In the genomic region with DNA sequence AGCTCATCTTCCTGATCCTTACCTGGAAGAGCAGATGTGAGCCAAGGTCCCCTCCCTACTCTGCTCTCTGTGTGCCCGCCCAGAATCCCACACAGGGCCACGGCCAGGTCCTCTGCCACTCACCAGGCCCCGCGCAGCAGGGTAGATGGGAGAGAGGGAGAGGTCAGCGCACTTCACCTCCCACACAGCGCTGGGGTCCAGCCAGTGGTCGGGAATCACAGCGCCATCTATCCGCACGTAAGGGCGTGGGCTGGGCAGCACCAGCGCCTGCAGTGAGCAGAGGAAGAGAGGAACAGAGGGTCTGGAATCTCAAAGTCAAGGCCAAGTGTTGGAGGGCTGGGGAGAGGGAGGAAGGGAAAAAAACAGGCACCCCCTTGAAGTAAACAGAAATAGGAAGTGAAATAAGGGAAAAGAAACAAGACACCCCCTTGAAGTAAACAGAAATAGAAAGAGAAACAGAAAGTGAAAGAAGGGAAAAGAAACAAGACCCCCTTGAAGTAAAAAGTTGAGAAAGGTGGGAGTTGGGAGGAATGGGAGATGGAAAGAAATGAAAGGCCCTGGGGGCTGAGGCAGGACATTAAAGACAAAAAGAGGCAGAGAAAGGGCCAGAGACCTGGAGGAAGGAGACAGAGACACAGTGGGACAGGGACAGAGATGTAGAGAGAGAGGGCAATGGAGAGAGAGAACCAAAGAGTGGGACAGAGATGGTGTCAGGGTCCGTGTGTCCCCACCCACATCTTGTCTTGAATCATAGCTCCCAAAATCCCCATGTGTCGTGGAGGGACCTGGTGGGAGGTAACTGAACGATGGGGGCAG, we compare ENCODE assay signal across 10 cellular contexts. TPM values are rescaled to one million over a fixed set of nuclear protein-coding genes. Genes with fewer than 3 reads are reported as not detected.
DNase-seq lines count a peak whose midpoint lies in the region; ATAC-seq, FAIRE-seq and TF ChIP-seq lines count a peak whose summit lies in the region.
"Had no signal": no experiment of that assay in that cellular context is flagged by ENCODE, and none has a peak within 500 bp of the region (broad histone marks: within the 10 kb centered on the region; RNA-seq: fewer than 3 reads in every experiment).

No MANE protein-coding gene starts in this region.

- H2BK120ac ChIP-seq in H1 (replicated peaks; ENCODE audit: low read depth, low read length), result no peak overlapping the region

- no peak overlapping the region for H3K18ac ChIP-seq in H1 (ENCODE audit: extremely low read depth, low read length)

- H3K23ac ChIP-seq in H1 (ENCODE audit: insufficient read length), result no peak overlapping the region

- POLR2A ChIA-PET in OCI-LY7 (lab: Charles Lee), result no interaction called here
- POLR2A ChIA-PET in H1 (lab: Charles Lee; ENCODE audit: partially characterized antibody), result interaction anchor here (0.6 kb wide), 1 partner anchor 8 kb away, joined by 3 read pairs; no protein-coding TSS in a partner anchor

- BruUV-seq in OCI-LY7 (replicated peaks; lab: Mats Ljungman, UMichigan) (no TSS peak), mammary epithelial cell (replicated peaks; lab: Mats Ljungman, UMichigan) (no TSS peak)

- dilution Hi-C loops in mammary epithelial cell (cut with HindIII; ENCODE audit: low sequenced_read_pairs), result no loop called here

- H3K4me3 ChIP-seq in OCI-LY7 (ENCODE audit: low read depth, low read length, poor library complexity, severe bottlenecking), result no peak overlapping the region
- no peak overlapping the region for H3K4me3 ChIP-seq in H1 (ENCODE audit: extremely low read depth in 1 of 4, insufficient read depth in 2 of 4, low read depth in 3 of 4, low read length in 4 of 4)
- no peak overlapping the region for H3K4me3 ChIP-seq in upper lobe of left lung
- H3K4me3 ChIP-seq in mammary epithelial cell (replicated peaks in 1 of 3; ENCODE audit: insufficient read depth in 1 of 3, low read depth in 2 of 3, low read length in 3 of 3), result no peak overlapping the region

- no peak overlapping the region for H4K91ac ChIP-seq in H1 (replicated peaks; ENCODE audit: insufficient read length, low read length)

- no peak overlapping the region for H3K9ac ChIP-seq in H1 (replicated peaks in 1 of 4; ENCODE audit: extremely low read depth in 1 of 4, low read depth in 3 of 4, low read length in 3 of 4)
- no peak overlapping the region for H3K9ac ChIP-seq in mammary epithelial cell (ENCODE audit: insufficient read depth, low read length)

- no peak overlapping the region for H2AFZ ChIP-seq in OCI-LY7 (ENCODE audit: low read length)
- no peak overlapping the region for H2AFZ ChIP-seq in H1 (ENCODE audit: low read length)
- H2AFZ ChIP-seq in mammary epithelial cell (ENCODE audit: low read depth, low read length), result no peak overlapping the region

- H2BK12ac ChIP-seq in H1 (ENCODE audit: low read depth, low read length), result no peak overlapping the region

- in situ Hi-C loops in mammary epithelial cell (cut with MboI; ENCODE audit: low sequenced_read_pairs in 2 of 2), result no loop called here

- 88% methylated on average over 15 of the region's 15 CpGs; no CpG with 5 or more reads in 1 of the 2 experiments for WGBS in H1 (ENCODE audit: extremely low coverage in 1 of 2, insufficient coverage in 1 of 2, insufficient read length in 1 of 2, insufficient replicate concordance in 2 of 2, low coverage in 1 of 2, low lambda C conversion rate in 2 of 2, missing lambda C conversion rate in 1 of 2), 2 experiments
- WGBS in upper lobe of left lung, 2 donors, result 77 to 80% methylated on average over 15 of the region's 15 CpGs
- WGBS in mammary epithelial cell (ENCODE audit: low coverage, missing lambda C conversion rate), result 96% methylated on average over 9 of the region's 15 CpGs

- H3K4me1 ChIP-seq in OCI-LY7 (ENCODE audit: insufficient read depth, low read length, poor library complexity, severe bottlenecking), result no peaks in the 10 kb centered on the region
- no peaks in the 10 kb centered on the region for H3K4me1 ChIP-seq in H1 (replicated peaks in 1 of 4; ENCODE audit: control insufficient read depth in 3 of 4, insufficient read depth in 4 of 4, low read length in 3 of 4)
- peaks cover 2 to 13% (median 4%) of the 10 kb centered on the region in 4 donors for H3K4me1 ChIP-seq in upper lobe of left lung
- H3K4me1 ChIP-seq in mammary epithelial cell (ENCODE audit: insufficient read depth, low read length), result peaks cover 11% of the 10 kb centered on the region

- H3K4ac ChIP-seq in H1 (replicated peaks; ENCODE audit: insufficient read length, low read depth, low read length), result no peak overlapping the region

- H3K4me3 Mint-ChIP-seq in activated naive CD4-positive, alpha-beta T cell treated with anti-CD3 and anti-CD28 coated beads for 36 hours, result no peak overlapping the region

- peaks cover 76% of the 10 kb centered on the region for H3K36me3 ChIP-seq in OCI-LY7 (ENCODE audit: insufficient read depth, low read length)
- H3K36me3 ChIP-seq in H1 (ENCODE audit: control insufficient read depth in 2 of 4, insufficient read depth in 4 of 4, low read length in 3 of 4), result peaks cover 9 to 37% (median 16%) of the 10 kb centered on the region in 4 experiments; a peak in 7 of 8 replicates
- peaks cover 0 to 7% (median 0%) of the 10 kb centered on the region in 4 donors for H3K36me3 ChIP-seq in upper lobe of left lung
- no peaks in the 10 kb centered on the region for H3K36me3 ChIP-seq in mammary epithelial cell (ENCODE audit: insufficient read depth, low read length)

- peaks cover 45% of the 10 kb centered on the region for H3K36me3 Mint-ChIP-seq in activated naive CD4-positive, alpha-beta T cell treated with anti-CD3 and anti-CD28 coated beads for 36 hours (ENCODE audit: low read depth)

- TF ChIP-seq POLR2A in H1 (IDR thresholded peaks at IDR 0.05; ENCODE audit: control extremely low read depth in 1 of 2, low read depth in 2 of 2, low read length in 2 of 2) (no peak), upper lobe of left lung (IDR thresholded peaks at IDR 0.05) (no peak)

- H3K79me1 ChIP-seq in H1 (ENCODE audit: low read depth, low read length), result no peaks in the 10 kb centered on the region

- DNase-seq in activated naive CD4-positive, alpha-beta T cell treated with anti-CD3 and anti-CD28 coated beads for 36 hours, result no peak
- DNase-seq in activated naive CD4-positive, alpha-beta T cell treated with anti-CD3 and anti-CD28 coated beads, Interleukin-2, amount 50 U/mL, for 16 hours, result no peak
- DNase-seq in OCI-LY7 (ENCODE audit: low spot score), result no peak
- no peak for DNase-seq in H1 (ENCODE audit: low read depth in 1 of 2, low spot score in 2 of 2)
- no peak for DNase-seq in upper lobe of left lung
- no peak for DNase-seq in mammary epithelial cell
- no peak for DNase-seq in NCI-H748 treated with DMSO at 0.1 percent for 48 hours (lab: John Stamatoyannopoulos, UW)
- DNase-seq: amygdala, MV-4-11 had no signal

- no peaks in the 10 kb centered on the region for H3K27me3 Mint-ChIP-seq in activated naive CD4-positive, alpha-beta T cell treated with anti-CD3 and anti-CD28 coated beads for 36 hours (ENCODE audit: low read depth)

- H3K79me2 ChIP-seq in OCI-LY7 (ENCODE audit: insufficient read depth, low read depth, low read length), result no peaks in the 10 kb centered on the region
- no peaks in the 10 kb centered on the region for H3K79me2 ChIP-seq in H1 (ENCODE audit: control insufficient read depth in 1 of 2, insufficient read depth in 2 of 2, low read length in 2 of 2)
- H3K79me2 ChIP-seq in mammary epithelial cell (ENCODE audit: insufficient read depth, low read length), result no peaks in the 10 kb centered on the region

- no peak overlapping the region for H3K27ac ChIP-seq in OCI-LY7 (ENCODE audit: low read depth, low read length, poor library complexity, severe bottlenecking)
- no peak overlapping the region for H3K27ac ChIP-seq in H1 (ENCODE audit: low read depth, low read length)
- peak overlapping the region; percentile 3 to 76 (median 39) for H3K27ac ChIP-seq in upper lobe of left lung
- no peak overlapping the region for H3K27ac ChIP-seq in mammary epithelial cell (ENCODE audit: insufficient read depth, low read depth, low read length)

- H3K4me2 ChIP-seq in OCI-LY7 (ENCODE audit: low read length) (no peak overlapping the region), H1 (ENCODE audit: insufficient read depth in 1 of 2, low read depth in 2 of 2, low read length in 2 of 2) (no peak overlapping the region), mammary epithelial cell (ENCODE audit: insufficient read depth, low read depth, low read length) (no peak overlapping the region)

- H3K9me3 ChIP-seq in OCI-LY7 (ENCODE audit: low read length) (no peaks in the 10 kb centered on the region), H1 (ENCODE audit: insufficient read depth in 2 of 2, low read depth in 1 of 2, low read length in 1 of 2) (no peaks in the 10 kb centered on the region), upper lobe of left lung (no peaks in the 10 kb centered on the region), mammary epithelial cell (replicated peaks; ENCODE audit: insufficient read depth, low read length) (no peaks in the 10 kb centered on the region)

- TF ChIP-seq CTCF in OCI-LY7 (conservative IDR thresholded peaks at IDR 0.05; ENCODE audit: low read length) (0 out of 2 replicates have a peak, but pooled peaks have one; percentile 29), H1 (IDR thresholded peaks at IDR 0.05; ENCODE audit: control extremely low read depth in 1 of 3, insufficient read depth in 1 of 3, low read depth in 1 of 3, low read length in 3 of 3) (peak; percentile 51 to 59 (median 55)), upper lobe of left lung (IDR thresholded peaks at IDR 0.05) (no peak), mammary epithelial cell (conservative IDR thresholded peaks at IDR 0.05 in 1 of 2, IDR thresholded peaks at IDR 0.05 in 1 of 2; ENCODE audit: extremely low read depth in 1 of 2, insufficient read depth in 1 of 2, low read depth in 1 of 2, low read length in 2 of 2) (no peak)

- peak; percentile 10 to 44; a peak in 3 of 4 replicates for TF ChIP-seq RAD21 in H1 (IDR thresholded peaks at IDR 0.05 in 1 of 2, conservative IDR thresholded peaks at IDR 0.05 in 1 of 2; ENCODE audit: low read depth in 2 of 2, low read length in 2 of 2)

- H2BK5ac ChIP-seq in H1 (ENCODE audit: low read depth, low read length), result no peak overlapping the region

- H3K9me3 Mint-ChIP-seq in activated naive CD4-positive, alpha-beta T cell treated with anti-CD3 and anti-CD28 coated beads for 36 hours, result no peaks in the 10 kb centered on the region

- no peaks in the 10 kb centered on the region for H3K23me2 ChIP-seq in H1 (ENCODE audit: low read depth, low read length)

- no peak overlapping the region for H2BK15ac ChIP-seq in H1 (ENCODE audit: low read length)

- H3K27me3 ChIP-seq in H1 (replicated peaks in 1 of 4; ENCODE audit: control insufficient read depth in 3 of 4, extremely low read depth in 1 of 4, insufficient read depth in 3 of 4, low read length in 3 of 4) (no peaks in the 10 kb centered on the region), upper lobe of left lung (no peaks in the 10 kb centered on the region), mammary epithelial cell (ENCODE audit: insufficient read depth, low read length) (no peaks in the 10 kb centered on the region)

- no peaks in the 10 kb centered on the region for H4K20me1 ChIP-seq in OCI-LY7 (ENCODE audit: insufficient read depth, low read length)
- no peaks in the 10 kb centered on the region for H4K20me1 ChIP-seq in H1 (replicated peaks in 1 of 2; ENCODE audit: control insufficient read depth in 1 of 2, insufficient read depth in 2 of 2, low read length in 2 of 2)
- H4K20me1 ChIP-seq in mammary epithelial cell (ENCODE audit: insufficient read depth, low read length), result no peaks in the 10 kb centered on the region

- no peak for TF ChIP-seq EP300 in H1 (IDR thresholded peaks at IDR 0.05; ENCODE audit: borderline replicate concordance in 1 of 2, low read depth in 2 of 2, low read length in 2 of 2)
- TF ChIP-seq EP300 in upper lobe of left lung (IDR thresholded peaks at IDR 0.05), result no peak

- no peak overlapping the region for H4K5ac ChIP-seq in H1 (ENCODE audit: insufficient read length, low read depth, low read length)

- FAIRE-seq in H1 (lab: Jason Lieb, UNC), result no peak

- H4K8ac ChIP-seq in H1 (ENCODE audit: extremely low read depth, insufficient read depth, low read length), result no peak overlapping the region

- H3K14ac ChIP-seq in H1 (ENCODE audit: insufficient read length), result no peak overlapping the region

- H3K27ac Mint-ChIP-seq in activated naive CD4-positive, alpha-beta T cell treated with anti-CD3 and anti-CD28 coated beads for 36 hours, result peak overlapping the region; percentile 54

- peaks cover 16% of the 10 kb centered on the region for H3K4me1 Mint-ChIP-seq in activated naive CD4-positive, alpha-beta T cell treated with anti-CD3 and anti-CD28 coated beads for 36 hours (ENCODE audit: low read depth)

- no peak overlapping the region for H2AK5ac ChIP-seq in H1 (ENCODE audit: low read depth, low read length)

- no peaks in the 10 kb centered on the region for H3K9me2 ChIP-seq in OCI-LY7 (ENCODE audit: insufficient read depth, low read length)

- CTCF ChIA-PET in activated naive CD4-positive, alpha-beta T cell treated with anti-CD3 and anti-CD28 coated beads for 36 hours (lab: Charles Lee), result interaction anchor here (0.6 kb wide), 1 partner anchor 47 kb away, joined by 3 read pairs; no protein-coding TSS in a partner anchor
- CTCF ChIA-PET in OCI-LY7 (lab: Charles Lee; ENCODE audit: unreplicated experiment) (no interaction called here), H1 (lab: Charles Lee; ENCODE audit: partially characterized antibody) (interaction anchor here (0.8 to 4.3 kb wide), 9 partner anchors 10 to 149 kb away, joined by 3 to 21 read pairs (median 3); no protein-coding TSS in a partner anchor), mammary epithelial cell (lab: Charles Lee; ENCODE audit: low non-redundant PET) (no interaction called here)

- ATAC-seq in upper lobe of left lung (ENCODE audit: low FRiP score in 2 of 2) (no peak), HG02759 (IDR thresholded peaks at IDR 0.05; ENCODE audit: unreplicated experiment) (no peak)

- H3K56ac ChIP-seq in H1 (replicated peaks; ENCODE audit: insufficient read length, low read depth, low read length), result no peak overlapping the region

- no peak overlapping the region for H2BK20ac ChIP-seq in H1 (ENCODE audit: low read length)

- intact Hi-C loops in activated naive CD4-positive, alpha-beta T cell treated with anti-CD3 and anti-CD28 coated beads for 36 hours (cut with micrococcal nuclease), result no loop called here
- intact Hi-C loops in OCI-LY7 (cut with micrococcal nuclease; ENCODE audit: unreplicated experiment) (no loop called here), mammary epithelial cell (cut with micrococcal nuclease) (no loop called here)

RNA-seq across cellular contexts. Expression of gene PLA2G4C, which starts 7.1 kb away (rescaled TPM):
- 1 to 10 TPM; 8.8 to 9.6 TPM for total RNA-seq in activated naive CD4-positive, alpha-beta T cell treated with anti-CD3 and anti-CD28 coated beads for 36 hours
- 0.98 and 2.0 TPM in 2 replicates for total RNA-seq in OCI-LY7 (2014; rRNA removed; shearing (Covaris generic))
- total RNA-seq in OCI-LY7 (2022) (1.1 and 1.4 TPM in 2 replicates), upper lobe of left lung (10 to 100 TPM in 3 of 6 donors, 1 to 10 TPM in 3; 7.3 to 39.8 (median 14.2) TPM), mammary epithelial cell (1 to 10 TPM; 2.7 to 3.2 TPM)
- 14.9 and 17.5 TPM in 2 replicates for total RNA-seq in H1 (2021; fragmentation: NEBNext Ultra II Directional; extraction: Animal tissue kit (Norgen Biotek cat#: 25700))
- polyA plus RNA-seq in H1 (2011; rRNA removed) (14.9 and 20.5 TPM in 2 replicates), mammary epithelial cell (0.28 TPM)
- polyA plus RNA-seq in H1 (2011; cell fraction: cytosol; rRNA removed), result 12.4 TPM
- polyA plus RNA-seq in H1 (2011; cell fraction: nucleus; rRNA removed), result 13.4 TPM
- 12.4 to 28.2 TPM (median 20.5 TPM) in 4 replicates for polyA plus RNA-seq in H1 (2012, experiment 1 of 2)
- polyA plus RNA-seq in H1 (2012, experiment 2 of 2), result 7.7 TPM
- 25.5 TPM for polyA plus RNA-seq in H1 (2013, experiment 1 of 2)
- 24.1 TPM for polyA plus RNA-seq in H1 (2013, experiment 2 of 2)
- polyA minus RNA-seq in H1 (2011; rRNA and poly(A)+ RNA removed), result 18.6 and 21.5 TPM in 2 replicates
- 14.1 TPM for polyA minus RNA-seq in H1 (2011; cell fraction: cytosol; rRNA and poly(A)+ RNA removed)
- polyA minus RNA-seq in H1 (2011; cell fraction: nucleus; rRNA and poly(A)+ RNA removed), result 7.5 TPM
- not detected for polyA minus RNA-seq in mammary epithelial cell

RNA-seq across cellular contexts. Expression of gene LIG1, which starts 52.4 kb away (rescaled TPM):
- 100 to 1,000 TPM; 187 to 195 TPM for total RNA-seq in activated naive CD4-positive, alpha-beta T cell treated with anti-CD3 and anti-CD28 coated beads for 36 hours
- 279 and 291 TPM in 2 replicates for total RNA-seq in OCI-LY7 (2014; rRNA removed; shearing (Covaris generic))
- 172 and 219 TPM in 2 replicates for total RNA-seq in OCI-LY7 (2022)
- 97.7 and 113 TPM in 2 replicates for total RNA-seq in H1 (2021; fragmentation: NEBNext Ultra II Directional; extraction: Animal tissue kit (Norgen Biotek cat#: 25700))
- 67.6 and 87.0 TPM in 2 replicates for polyA plus RNA-seq in H1 (2011; rRNA removed)
- polyA plus RNA-seq in H1 (2011; cell fraction: cytosol; rRNA removed), result 85.8 TPM
- 170 TPM for polyA plus RNA-seq in H1 (2011; cell fraction: nucleus; rRNA removed)
- polyA plus RNA-seq in H1 (2012, experiment 1 of 2), result 106 to 137 TPM (median 132 TPM) in 4 replicates
- polyA plus RNA-seq in H1 (2012, experiment 2 of 2), result 85.8 TPM
- polyA plus RNA-seq in H1 (2013, experiment 1 of 2), result 52.5 TPM
- 48.0 TPM for polyA plus RNA-seq in H1 (2013, experiment 2 of 2)
- polyA minus RNA-seq in H1 (2011; rRNA and poly(A)+ RNA removed), result 74.5 and 96.5 TPM in 2 replicates
- polyA minus RNA-seq in H1 (2011; cell fraction: cytosol; rRNA and poly(A)+ RNA removed), result 58.7 TPM
- polyA minus RNA-seq in H1 (2011; cell fraction: nucleus; rRNA and poly(A)+ RNA removed), result 44.9 TPM
- total RNA-seq in upper lobe of left lung, result 100 to 1,000 TPM in 1 of 6 donors, 10 to 100 TPM in 5; 11.4 to 113 (median 27.8) TPM
- total RNA-seq in mammary epithelial cell, result 10 to 100 TPM; 14.0 to 55.7 TPM
- 46.2 TPM for polyA plus RNA-seq in mammary epithelial cell
- 32.1 TPM for polyA minus RNA-seq in mammary epithelial cell

RNA-seq across cellular contexts. Expression of gene ZSWIM9, which starts 52.8 kb away (rescaled TPM):
- 1 to 10 TPM; 6.1 to 6.7 TPM for total RNA-seq in activated naive CD4-positive, alpha-beta T cell treated with anti-CD3 and anti-CD28 coated beads for 36 hours
- total RNA-seq in OCI-LY7 (2014; rRNA removed; shearing (Covaris generic)), result 3.2 and 4.5 TPM in 2 replicates
- total RNA-seq in OCI-LY7 (2022) (10.5 and 12.0 TPM in 2 replicates), upper lobe of left lung (10 to 100 TPM in 1 of 6 donors, 1 to 10 TPM in 5; 2.9 to 13.2 (median 8.0) TPM), mammary epithelial cell (1 to 10 TPM; 1.8 to 6.4 TPM)
- 10.1 and 10.4 TPM in 2 replicates for total RNA-seq in H1 (2021; fragmentation: NEBNext Ultra II Directional; extraction: Animal tissue kit (Norgen Biotek cat#: 25700))
- polyA plus RNA-seq in H1 (2011; rRNA removed) (1.5 and 3.8 TPM in 2 replicates), mammary epithelial cell (0.36 TPM)
- 2.7 TPM for polyA plus RNA-seq in H1 (2011; cell fraction: cytosol; rRNA removed)
- 3.6 TPM for polyA plus RNA-seq in H1 (2011; cell fraction: nucleus; rRNA removed)
- 13.6 to 16.6 TPM (median 13.9 TPM) in 4 replicates for polyA plus RNA-seq in H1 (2012, experiment 1 of 2)
- polyA plus RNA-seq in H1 (2012, experiment 2 of 2), result 4.9 TPM
- polyA plus RNA-seq in H1 (2013, experiment 1 of 2), result 3.7 TPM
- 3.5 TPM for polyA plus RNA-seq in H1 (2013, experiment 2 of 2)
- 0.17 and 0.66 TPM in 2 replicates for polyA minus RNA-seq in H1 (2011; rRNA and poly(A)+ RNA removed)
- polyA minus RNA-seq in H1 (2011; cell fraction: cytosol; rRNA and poly(A)+ RNA removed), result 4.8 TPM
- polyA minus RNA-seq in H1 (2011; cell fraction: nucleus; rRNA and poly(A)+ RNA removed), result 4.1 TPM
- polyA minus RNA-seq in mammary epithelial cell, result 0.21 TPM

Comparison
In these comparisons a context has a peak if more than half of its experiments do, and no peak if none do; other contexts are left out.
1. H3K27ac ChIP-seq: peak in upper lobe of left lung (4 of 4); none in OCI-LY7 (single experiment), H1 (single experiment) and mammary epithelial cell (single experiment).
2. CTCF ChIP-seq: peak in OCI-LY7 (single experiment) and H1 (3 of 3); none in upper lobe of left lung (0 of 6) and mammary epithelial cell (0 of 2).
3. CTCF ChIA-PET loops: an anchor here in activated naive CD4-positive, alpha-beta T cell treated with anti-CD3 and anti-CD28 coated beads for 36 hours (0.6 kb wide) and H1 (0.8 to 4.3 kb wide); none called in OCI-LY7 and mammary epithelial cell.